In the genomic region with DNA sequence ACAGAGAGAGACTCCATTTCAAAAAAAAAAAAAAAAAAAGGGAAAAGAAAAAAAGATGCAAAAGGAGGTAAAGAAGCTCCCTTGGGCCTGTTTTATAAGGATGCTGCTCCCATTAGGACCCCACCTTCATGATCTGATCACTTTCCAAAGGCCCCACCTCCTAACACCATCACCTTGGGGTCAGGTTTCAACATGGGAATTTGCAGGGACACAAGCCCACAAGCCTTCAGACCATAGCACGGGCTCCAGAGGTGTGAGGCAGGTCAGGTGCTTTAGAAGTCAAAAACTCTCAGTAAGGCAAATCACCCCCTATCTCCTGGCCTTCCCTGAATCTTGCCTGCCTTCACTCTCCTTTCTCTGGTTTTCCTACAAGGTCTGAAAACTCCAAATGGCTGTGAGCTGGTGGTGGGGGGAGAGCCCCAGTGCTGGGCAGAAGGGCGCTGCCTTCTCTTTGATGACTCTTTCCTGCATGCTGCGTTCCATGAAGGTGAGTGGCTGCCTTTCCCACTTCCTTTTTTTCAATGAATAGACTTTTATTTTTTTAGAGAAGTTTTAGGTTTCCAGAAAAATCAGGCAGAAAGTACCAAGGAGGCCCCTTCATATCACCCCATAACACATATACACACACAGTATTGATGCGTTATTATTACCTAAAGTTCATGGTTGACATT, we compare ENCODE assay signal across 20 cellular contexts.
"Had no signal": no experiment of that assay in that cellular context is flagged by ENCODE, and none has a peak within 500 bp of the region (broad histone marks: within the 10 kb centered on the region; RNA-seq: fewer than 3 reads in every experiment).

No MANE protein-coding gene starts in this region.

- H3K27ac ChIP-seq: ascending aorta, breast epithelium, gastroesophageal sphincter, pancreas, sigmoid colon, transverse colon had no signal

- H3K27me3 Mint-ChIP-seq: activated CD8-positive, alpha-beta memory T cell treated with anti-CD3 and anti-CD28 coated beads, Interleukin-2, amount 10 ng/mL, durations not matched to agents 7 days and 5 days; activated naive CD4-positive, alpha-beta T cell treated with anti-CD3 and anti-CD28 coated beads, Interleukin-2, amount 10 ng/mL, durations not matched to agents 7 days and 5 days; effector memory CD8-positive, alpha-beta T cell; naive thymus-derived CD4-positive, alpha-beta T cell had no signal

- H3K27ac Mint-ChIP-seq: activated CD8-positive, alpha-beta memory T cell treated with anti-CD3 and anti-CD28 coated beads, Interleukin-2, amount 10 ng/mL, durations not matched to agents 7 days and 5 days; activated naive CD4-positive, alpha-beta T cell treated with anti-CD3 and anti-CD28 coated beads, Interleukin-2, amount 10 ng/mL, durations not matched to agents 7 days and 5 days; activated T-helper 2 cell treated with anti-CD3 and anti-CD28 coated beads, Interferon-gamma antibody, Interleukin-2, Interleukin-4, amounts not matched to agents 10 μg/mL and 5 μg/mL and 100 μg/mL, durations not matched to agents 14 hours and 24 hours and 36 hours; stimulated activated effector memory CD8-positive, alpha-beta T cell treated with anti-CD3 and anti-CD28 coated beads, Interleukin-12 subunit alpha, Interleukin-12 subunit beta, amount 100 ng/mL, for 72 hours had no signal

- H3K9me3 Mint-ChIP-seq: activated naive CD4-positive, alpha-beta T cell treated with anti-CD3 and anti-CD28 coated beads, Interleukin-2, amount 10 ng/mL, durations not matched to agents 7 days and 5 days; activated T-helper 2 cell treated with anti-CD3 and anti-CD28 coated beads, Interferon-gamma antibody, Interleukin-2, Interleukin-4, amounts not matched to agents 10 μg/mL and 5 μg/mL and 100 μg/mL, durations not matched to agents 14 hours and 24 hours and 36 hours; effector memory CD8-positive, alpha-beta T cell; naive thymus-derived CD4-positive, alpha-beta T cell; stimulated activated effector memory CD8-positive, alpha-beta T cell treated with anti-CD3 and anti-CD28 coated beads, Interleukin-12 subunit alpha, Interleukin-12 subunit beta, amount 100 ng/mL, for 72 hours had no signal

- H3K27me3 ChIP-seq: ascending aorta, breast epithelium, pancreas, sigmoid colon, transverse colon had no signal

- DNase-seq: activated CD4-positive, alpha-beta T cell treated with anti-CD3 and anti-CD28 coated beads, Interleukin-2, amount 50 U/mL, for 4 hours; activated CD8-positive, alpha-beta memory T cell treated with anti-CD3 and anti-CD28 coated beads, Interleukin-2, amount 10 ng/mL, durations not matched to agents 7 days and 5 days; activated T-cell treated with anti-CD3 and anti-CD28 coated beads, Interleukin-2, amount 50 U/mL, for 1 hour; dermis blood vessel endothelial cell; effector memory CD8-positive, alpha-beta T cell; mucosa of descending colon; naive thymus-derived CD4-positive, alpha-beta T cell; pancreas; sigmoid colon; stimulated activated CD4-positive, alpha-beta T cell treated with anti-CD3 and anti-CD28 coated beads, Interleukin-2, amount 100 ng/mL, for 24 hours; transverse colon had no signal

- H3K36me3 ChIP-seq: ascending aorta, breast epithelium, pancreas, sigmoid colon, transverse colon had no signal

- H3K4me3 Mint-ChIP-seq: activated CD8-positive, alpha-beta memory T cell treated with anti-CD3 and anti-CD28 coated beads, Interleukin-2, amount 10 ng/mL, durations not matched to agents 7 days and 5 days; activated naive CD4-positive, alpha-beta T cell treated with anti-CD3 and anti-CD28 coated beads, Interleukin-2, amount 10 ng/mL, durations not matched to agents 7 days and 5 days; effector memory CD8-positive, alpha-beta T cell; naive thymus-derived CD4-positive, alpha-beta T cell; stimulated activated effector memory CD8-positive, alpha-beta T cell treated with anti-CD3 and anti-CD28 coated beads, Interleukin-12 subunit alpha, Interleukin-12 subunit beta, amount 100 ng/mL, for 72 hours had no signal

- ATAC-seq: activated CD8-positive, alpha-beta memory T cell treated with anti-CD3 and anti-CD28 coated beads, Interleukin-2, amount 10 ng/mL, durations not matched to agents 7 days and 5 days; effector memory CD8-positive, alpha-beta T cell; gastroesophageal sphincter; left lobe of liver; mucosa of descending colon; naive thymus-derived CD4-positive, alpha-beta T cell; pancreas; stimulated activated effector memory CD8-positive, alpha-beta T cell treated with anti-CD3 and anti-CD28 coated beads, Interleukin-12 subunit alpha, Interleukin-12 subunit beta, amount 100 ng/mL, for 72 hours had no signal

- FAIRE-seq: keratinocyte, pancreas, TTC549 had no signal

- H3K4me3 ChIP-seq: ascending aorta, breast epithelium, gastroesophageal sphincter, mucosa of descending colon, pancreas, sigmoid colon, transverse colon had no signal

- H3K9me3 ChIP-seq: ascending aorta, breast epithelium, gastroesophageal sphincter, mucosa of descending colon, pancreas, sigmoid colon, transverse colon had no signal

- H3K4me1 ChIP-seq: ascending aorta, breast epithelium, pancreas had no signal
